In genomic region chr4:120921456-120922389, GRCh38 we compare ENCODE assay signal across 1 cellular context.
TF ChIP-seq lines count a peak whose summit lies in the region.

No MANE protein-coding gene starts in this region.

TF ChIP-seq in liver, 16 proteins besides CTCF, POLR2A, EP300 and RAD21:
- TF ChIP-seq ZBTB33 (IDR thresholded peaks at IDR 0.05) (no peak), JUND (IDR thresholded peaks at IDR 0.05) (no peak), HNF4G (IDR thresholded peaks at IDR 0.05) (no peak), EGR1 (IDR thresholded peaks at IDR 0.05; ENCODE audit: low read depth in 2 of 2) (no peak)
